In the genomic region with DNA sequence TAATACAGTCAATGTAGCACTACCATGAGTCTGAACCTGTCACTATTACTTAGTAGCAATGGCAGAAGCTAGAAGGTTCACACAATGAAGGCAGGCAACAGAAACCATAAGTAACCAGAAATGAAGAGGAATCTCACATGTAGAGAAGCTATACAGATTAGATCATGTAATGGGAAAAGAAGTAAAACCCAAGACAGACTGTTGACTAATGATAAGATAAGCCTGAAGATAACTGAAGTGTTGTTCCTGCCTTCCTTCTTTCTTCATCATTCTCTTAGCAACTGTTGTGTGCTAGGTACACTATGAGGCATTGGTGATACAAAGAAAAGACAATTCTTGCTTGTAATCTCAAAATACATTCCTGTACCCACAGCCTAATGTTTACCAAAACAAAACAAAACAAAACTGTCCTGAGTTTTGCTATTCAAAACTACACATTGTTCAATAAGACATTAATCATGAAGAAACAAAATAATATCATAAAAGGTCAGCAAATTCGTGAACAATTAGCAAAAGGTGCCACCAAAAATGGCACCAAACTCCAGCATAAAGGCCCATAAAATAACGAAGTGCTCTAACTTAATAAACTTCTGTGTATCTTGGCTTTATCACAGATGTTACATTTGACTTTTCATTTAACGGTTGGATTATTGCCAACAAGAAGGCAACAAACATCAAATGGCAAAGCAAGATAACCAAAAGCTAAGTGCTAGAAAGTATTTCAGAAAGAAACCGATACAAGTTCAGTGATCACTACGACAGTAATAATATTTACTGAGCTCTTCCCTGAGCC, we compare ENCODE assay signal across 20 cellular contexts.
"Had no signal": no experiment of that assay in that cellular context is flagged by ENCODE, and none has a peak within 500 bp of the region (broad histone marks: within the 10 kb centered on the region; RNA-seq: fewer than 3 reads in every experiment).

No MANE protein-coding gene starts in this region.

- H3K27ac Mint-ChIP-seq: activated CD4-positive, alpha-beta T cell treated with anti-CD3 and anti-CD28 coated beads, Interleukin-2, amount 10 ng/mL, durations not matched to agents 7 days and 5 days; activated CD8-positive, alpha-beta T cell treated with anti-CD3 and anti-CD28 coated beads, Interleukin-2, amount 10 ng/mL, durations not matched to agents 7 days and 5 days; naive B cell; neural progenitor cell; progenitor cell of endocrine pancreas; stimulated activated naive CD8-positive, alpha-beta T cell treated with anti-CD3 and anti-CD28 coated beads, Interleukin-15, amount 100 ng/mL, for 72 hours had no signal

- H3K9me3 Mint-ChIP-seq: activated CD4-positive, alpha-beta T cell treated with anti-CD3 and anti-CD28 coated beads, Interleukin-2, amount 10 ng/mL, durations not matched to agents 7 days and 5 days; activated T-cell treated with anti-CD3 and anti-CD28 coated beads, Interleukin-2, amount 50 U/mL, for 4 hours; immature natural killer cell; naive B cell; neural progenitor cell; stimulated activated naive CD8-positive, alpha-beta T cell treated with anti-CD3 and anti-CD28 coated beads, Interleukin-15, amount 100 ng/mL, for 72 hours had no signal

- H3K9me3 ChIP-seq: esophagus squamous epithelium, mucosa of descending colon, suprapubic skin, transverse colon had no signal

- ATAC-seq: activated CD4-positive, CD25-positive, alpha-beta regulatory T cell treated with anti-CD3 and anti-CD28 coated beads, Interleukin-2, amount 50 U/mL, for 24 hours; activated CD8-positive, alpha-beta T cell treated with anti-CD3 and anti-CD28 coated beads, Interleukin-2, amount 10 ng/mL, durations not matched to agents 7 days and 5 days; activated T-cell treated with anti-CD3 and anti-CD28 coated beads, Interleukin-2, amount 50 U/mL, for 4 hours; left ventricle myocardium superior; mucosa of descending colon; right cardiac atrium; stimulated activated naive CD8-positive, alpha-beta T cell treated with anti-CD3 and anti-CD28 coated beads, Interleukin-15, amount 100 ng/mL, for 72 hours had no signal

- H3K27me3 ChIP-seq: esophagus squamous epithelium, neural progenitor cell, suprapubic skin, transverse colon had no signal

- H3K4me2 ChIP-seq: neural progenitor cell had no signal

- H3K36me3 Mint-ChIP-seq: naive B cell had no signal

- H3K27me3 Mint-ChIP-seq: activated CD4-positive, alpha-beta T cell treated with anti-CD3 and anti-CD28 coated beads, Interleukin-2, amount 10 ng/mL, durations not matched to agents 7 days and 5 days; naive B cell; progenitor cell of endocrine pancreas; stimulated activated naive CD8-positive, alpha-beta T cell treated with anti-CD3 and anti-CD28 coated beads, Interleukin-15, amount 100 ng/mL, for 72 hours had no signal

- FAIRE-seq: endothelial cell of umbilical vein, TTC549 had no signal

- H3K4me1 ChIP-seq: esophagus squamous epithelium, neural progenitor cell, suprapubic skin had no signal

- DNase-seq: activated CD4-positive, alpha-beta T cell treated with anti-CD3 and anti-CD28 coated beads, Interleukin-2, amount 10 ng/mL, durations not matched to agents 7 days and 5 days; activated CD8-positive, alpha-beta T cell treated with anti-CD3 and anti-CD28 coated beads, Interleukin-2, amount 10 ng/mL, durations not matched to agents 7 days and 5 days; activated naive CD4-positive, alpha-beta T cell treated with anti-CD3 and anti-CD28 coated beads, Interleukin-2, amount 50 U/mL, for 16 hours; activated T-cell treated with anti-CD3 and anti-CD28 coated beads, Interleukin-2, amount 50 U/mL, for 4 hours; dermis blood vessel endothelial cell; effector memory CD4-positive, alpha-beta T cell; esophagus squamous epithelium; immature natural killer cell; left ventricle myocardium superior; mucosa of descending colon; naive B cell; right cardiac atrium; stimulated activated naive CD8-positive, alpha-beta T cell treated with anti-CD3 and anti-CD28 coated beads, Interleukin-15, amount 100 ng/mL, for 72 hours; transverse colon had no signal

- H2AFZ ChIP-seq: neural progenitor cell had no signal

- H3K27ac ChIP-seq: esophagus squamous epithelium, neural progenitor cell, suprapubic skin, transverse colon had no signal

- H3K4me3 ChIP-seq: esophagus squamous epithelium, mucosa of descending colon, neural progenitor cell, suprapubic skin, transverse colon had no signal

- H3K9ac ChIP-seq: neural progenitor cell had no signal

- H3K4me3 Mint-ChIP-seq: activated CD4-positive, alpha-beta T cell treated with anti-CD3 and anti-CD28 coated beads, Interleukin-2, amount 10 ng/mL, durations not matched to agents 7 days and 5 days; activated CD8-positive, alpha-beta T cell treated with anti-CD3 and anti-CD28 coated beads, Interleukin-2, amount 10 ng/mL, durations not matched to agents 7 days and 5 days; activated T-cell treated with anti-CD3 and anti-CD28 coated beads, Interleukin-2, amount 50 U/mL, for 4 hours; immature natural killer cell; naive B cell; neural progenitor cell; stimulated activated naive CD8-positive, alpha-beta T cell treated with anti-CD3 and anti-CD28 coated beads, Interleukin-15, amount 100 ng/mL, for 72 hours had no signal

- H3K36me3 ChIP-seq: neural progenitor cell had no signal

- H3K4me1 Mint-ChIP-seq: neural progenitor cell had no signal
